ENCODE assay signal across 14 cellular contexts in genomic region chr7:380724-381210, GRCh38.
DNase-seq lines count a peak whose midpoint lies in the region; ATAC-seq and TF ChIP-seq lines count a peak whose summit lies in the region.
"Had no signal": no experiment of that assay in that cellular context is flagged by ENCODE, and none has a peak within 500 bp of the region (broad histone marks: within the 10 kb centered on the region; RNA-seq: fewer than 3 reads in every experiment).

No MANE protein-coding gene starts in this region.

- 44% methylated on average over 3 of the region's 8 CpGs for whole genome bisulfite sequencing in SK-N-SH (ENCODE audit: low lambda C conversion rate)

- DNase-seq in SK-N-SH (peak; percentile 36), neural progenitor cell (ENCODE audit: low spot score) (peak; percentile 42), NK-92 (lab: John Stamatoyannopoulos, UW; ENCODE audit: unreplicated experiment) (no peak)
- peak in 2 of 7 experiments; percentile 9 to 48 for DNase-seq in CD8-positive, alpha-beta T cell
- DNase-seq in activated naive CD8-positive, alpha-beta T cell treated with anti-CD3 and anti-CD28 coated beads for 36 hours = no peak
- DNase-seq: hippocampal formation, NCI-H187, NCI-H526 had no signal

- H3K4me3 Mint-ChIP-seq in CD8-positive, alpha-beta T cell = peak overlapping the region; percentile 59
- H3K4me3 Mint-ChIP-seq in activated naive CD8-positive, alpha-beta T cell treated with anti-CD3 and anti-CD28 coated beads for 36 hours = no peak overlapping the region
- H3K4me3 Mint-ChIP-seq in neural progenitor cell = no peak overlapping the region

- H3K36me3 Mint-ChIP-seq in CD8-positive, alpha-beta T cell = no peaks in the 10 kb centered on the region
- H3K36me3 Mint-ChIP-seq in activated naive CD8-positive, alpha-beta T cell treated with anti-CD3 and anti-CD28 coated beads for 36 hours = peaks cover 6% of the 10 kb centered on the region
- H3K36me3 Mint-ChIP-seq in neural progenitor cell = no peaks in the 10 kb centered on the region

- peaks cover 25% of the 10 kb centered on the region for H3K4me1 Mint-ChIP-seq in CD8-positive, alpha-beta T cell (ENCODE audit: low read depth)
- H3K4me1 Mint-ChIP-seq in activated naive CD8-positive, alpha-beta T cell treated with anti-CD3 and anti-CD28 coated beads for 36 hours = peaks cover 16% of the 10 kb centered on the region
- peaks cover 12% of the 10 kb centered on the region for H3K4me1 Mint-ChIP-seq in neural progenitor cell

- H3K4me1 ChIP-seq in SK-N-SH (ENCODE audit: control insufficient read depth in 1 of 2, insufficient read depth in 2 of 2, low read depth in 1 of 2, low read length in 1 of 2) (no peaks in the 10 kb centered on the region), neural progenitor cell (peaks cover 11% of the 10 kb centered on the region)
- H3K4me1 ChIP-seq in CD8-positive, alpha-beta T cell (ENCODE audit: insufficient read depth, low read length) = peaks cover 30% of the 10 kb centered on the region
- H3K4me1 ChIP-seq: A549 had no signal

- POLR2A ChIA-PET in SK-N-SH (lab: Yijun Ruan, JAX) = no interaction called here
- POLR2A ChIA-PET in CD8-positive, alpha-beta T cell (lab: Charles Lee) = interaction anchor here (1.0 to 1.6 kb wide), 2 partner anchors 17 to 29 kb away, joined by 4 read pairs; no protein-coding TSS in a partner anchor

- ATAC-seq in SK-N-SH treated with all-trans-retinoic acid at 6 μM for 48 hours (no peak), HG02798 (IDR thresholded peaks at IDR 0.05; ENCODE audit: poor library complexity, unreplicated experiment) (no peak), HG03159 (IDR thresholded peaks at IDR 0.05; ENCODE audit: unreplicated experiment) (no peak)
- no peak for ATAC-seq in CD8-positive, alpha-beta T cell
- ATAC-seq: A549 had no signal

- H3K27ac Mint-ChIP-seq in CD8-positive, alpha-beta T cell = peak overlapping the region; percentile 32
- peak overlapping the region; percentile 91 for H3K27ac Mint-ChIP-seq in activated naive CD8-positive, alpha-beta T cell treated with anti-CD3 and anti-CD28 coated beads for 36 hours
- no peak overlapping the region for H3K27ac Mint-ChIP-seq in neural progenitor cell
- H3K27ac Mint-ChIP-seq: GM23338 had no signal

- no peaks in the 10 kb centered on the region for H3K27me3 Mint-ChIP-seq in CD8-positive, alpha-beta T cell (ENCODE audit: low read depth)
- peaks cover 4% of the 10 kb centered on the region for H3K27me3 Mint-ChIP-seq in activated naive CD8-positive, alpha-beta T cell treated with anti-CD3 and anti-CD28 coated beads for 36 hours
- H3K27me3 Mint-ChIP-seq in neural progenitor cell (ENCODE audit: insufficient read depth, low read depth) = peaks cover 12% of the 10 kb centered on the region

- H3K36me3 ChIP-seq in SK-N-SH (replicated peaks in 1 of 2; ENCODE audit: control insufficient read depth in 1 of 2, insufficient read depth in 2 of 2, low read length in 1 of 2) (no peaks in the 10 kb centered on the region), neural progenitor cell (no peaks in the 10 kb centered on the region)
- no peaks in the 10 kb centered on the region for H3K36me3 ChIP-seq in CD8-positive, alpha-beta T cell (ENCODE audit: insufficient read depth, low read length)
- H3K36me3 ChIP-seq: neutrophil had no signal

- H3K79me2 ChIP-seq in SK-N-SH (ENCODE audit: insufficient read depth) (no peaks in the 10 kb centered on the region), neural progenitor cell (ENCODE audit: low read depth) (no peaks in the 10 kb centered on the region)

- H3K4me3 ChIP-seq in SK-N-SH (ENCODE audit: low read depth in 2 of 2, low read length in 1 of 2) = no peak overlapping the region
- H3K4me3 ChIP-seq in CD8-positive, alpha-beta T cell (ENCODE audit: low read depth, low read length) = no peak overlapping the region
- no peak overlapping the region for H3K4me3 ChIP-seq in neural progenitor cell
- H3K4me3 ChIP-seq: A549 had no signal

- CTCF ChIA-PET in SK-N-SH (lab: Yijun Ruan, JAX) = interaction anchor here (0.9 to 1.1 kb wide), 2 partner anchors 15 to 48 kb away, joined by 3 to 5 read pairs; no protein-coding TSS in a partner anchor
- CTCF ChIA-PET in CD8-positive, alpha-beta T cell (lab: Charles Lee) = no interaction called here

- peaks cover 9% of the 10 kb centered on the region for H3K9me3 Mint-ChIP-seq in CD8-positive, alpha-beta T cell
- peaks cover 18% of the 10 kb centered on the region for H3K9me3 Mint-ChIP-seq in activated naive CD8-positive, alpha-beta T cell treated with anti-CD3 and anti-CD28 coated beads for 36 hours
- H3K9me3 Mint-ChIP-seq in neural progenitor cell = peaks cover 20% of the 10 kb centered on the region

- TF ChIP-seq RAD21 in SK-N-SH (IDR thresholded peaks at IDR 0.05; ENCODE audit: low read length) = no peak

- H4K20me1 ChIP-seq in SK-N-SH (ENCODE audit: insufficient read depth) (no peaks in the 10 kb centered on the region), neural progenitor cell (ENCODE audit: low read depth) (no peaks in the 10 kb centered on the region)

- no peak overlapping the region for H3K27ac ChIP-seq in SK-N-SH (ENCODE audit: low read depth in 2 of 2, low read length in 1 of 2)
- H3K27ac ChIP-seq in CD8-positive, alpha-beta T cell (ENCODE audit: low read depth, low read length) = no peak overlapping the region
- H3K27ac ChIP-seq in neural progenitor cell = no peak overlapping the region
- H3K27ac ChIP-seq: A549, neutrophil had no signal

- H3K9ac ChIP-seq in SK-N-SH (no peak overlapping the region), neural progenitor cell (no peak overlapping the region)

- peaks cover 9% of the 10 kb centered on the region; the same call in 1 of the 2 replicates for H3K27me3 ChIP-seq in SK-N-SH (ENCODE audit: insufficient read depth)
- H3K27me3 ChIP-seq in CD8-positive, alpha-beta T cell (ENCODE audit: insufficient read depth, low read length) = no peaks in the 10 kb centered on the region
- H3K27me3 ChIP-seq in neural progenitor cell = peaks cover 22% of the 10 kb centered on the region

- H3F3A ChIP-seq in SK-N-SH (replicated peaks; ENCODE audit: insufficient read depth) (no peaks in the 10 kb centered on the region), neural progenitor cell (ENCODE audit: low read depth) (peaks cover 15% of the 10 kb centered on the region)

- H3K4me2 ChIP-seq in SK-N-SH = no peak overlapping the region
- H3K4me2 ChIP-seq in neural progenitor cell = peak overlapping the region; percentile 45
- H3K4me2 ChIP-seq: A549 had no signal

- TF ChIP-seq EP300 in SK-N-SH (IDR thresholded peaks at IDR 0.05; ENCODE audit: borderline replicate concordance in 1 of 2, low read depth in 1 of 2, low read length in 1 of 2) = no peak

- H2AFZ ChIP-seq in SK-N-SH (ENCODE audit: low read depth) (no peak overlapping the region), neural progenitor cell (replicated peaks) (no peak overlapping the region)
- H2AFZ ChIP-seq: GM23338 had no signal

- intact Hi-C loops in CD8-positive, alpha-beta T cell (cut with DNase I, micrococcal nuclease) = loop anchor here (1.0 to 10.0 kb wide), 3 partner anchors 18 to 46 kb away; no protein-coding TSS in a partner anchor

- no peaks in the 10 kb centered on the region for H3K9me2 ChIP-seq in SK-N-SH

- H3K9me3 ChIP-seq in SK-N-SH (peaks cover 7% of the 10 kb centered on the region; the same call in 1 of the 2 replicates), neural progenitor cell (ENCODE audit: low read depth) (no peaks in the 10 kb centered on the region)
- no peaks in the 10 kb centered on the region for H3K9me3 ChIP-seq in CD8-positive, alpha-beta T cell (ENCODE audit: low read length)
- H3K9me3 ChIP-seq: neutrophil had no signal

- TF ChIP-seq CTCF in SK-N-SH (IDR thresholded peaks at IDR 0.05) (no peak), neural progenitor cell (IDR thresholded peaks at IDR 0.05) (no peak)
- TF ChIP-seq CTCF in CD8-positive, alpha-beta T cell (IDR thresholded peaks at IDR 0.05) = no peak

TF ChIP-seq in SK-N-SH, 30 proteins besides CTCF, POLR2A, EP300 and RAD21:
- TF ChIP-seq MXI1 (IDR thresholded peaks at IDR 0.05; ENCODE audit: low read depth, low read length) (no peak), ELF1 (IDR thresholded peaks at IDR 0.05) (no peak), POLR2AphosphoS5 (IDR thresholded peaks at IDR 0.05; ENCODE audit: low read depth, low read length) (no peak), TAF1 (IDR thresholded peaks at IDR 0.05; ENCODE audit: borderline replicate concordance, low read depth, low read length) (no peak), NFIC (IDR thresholded peaks at IDR 0.05; ENCODE audit: borderline replicate concordance) (no peak), CHD2 (IDR thresholded peaks at IDR 0.05; ENCODE audit: low read length, partially characterized antibody) (no peak)
- TF ChIP-seq, protein P1, sequence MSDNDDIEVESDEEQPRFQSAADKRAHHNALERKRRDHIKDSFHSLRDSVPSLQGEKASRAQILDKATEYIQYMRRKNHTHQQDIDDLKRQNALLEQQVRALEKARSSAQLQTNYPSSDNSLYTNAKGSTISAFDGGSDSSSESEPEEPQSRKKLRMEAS (IDR thresholded peaks at IDR 0.05; ENCODE audit: low read depth) = no peak
TF ChIP-seq in SK-N-SH: peak in this region for 0.

TF ChIP-seq in SK-N-SH treated with all-trans-retinoic acid at 6 μM for 48 hours, 23 proteins besides CTCF, POLR2A, EP300 and RAD21 (continues in another document):
- no peak for TF ChIP-seq SNAI2 (CRISPR knock-in tag; IDR thresholded peaks at IDR 0.05)
- TF ChIP-seq, protein P2, sequence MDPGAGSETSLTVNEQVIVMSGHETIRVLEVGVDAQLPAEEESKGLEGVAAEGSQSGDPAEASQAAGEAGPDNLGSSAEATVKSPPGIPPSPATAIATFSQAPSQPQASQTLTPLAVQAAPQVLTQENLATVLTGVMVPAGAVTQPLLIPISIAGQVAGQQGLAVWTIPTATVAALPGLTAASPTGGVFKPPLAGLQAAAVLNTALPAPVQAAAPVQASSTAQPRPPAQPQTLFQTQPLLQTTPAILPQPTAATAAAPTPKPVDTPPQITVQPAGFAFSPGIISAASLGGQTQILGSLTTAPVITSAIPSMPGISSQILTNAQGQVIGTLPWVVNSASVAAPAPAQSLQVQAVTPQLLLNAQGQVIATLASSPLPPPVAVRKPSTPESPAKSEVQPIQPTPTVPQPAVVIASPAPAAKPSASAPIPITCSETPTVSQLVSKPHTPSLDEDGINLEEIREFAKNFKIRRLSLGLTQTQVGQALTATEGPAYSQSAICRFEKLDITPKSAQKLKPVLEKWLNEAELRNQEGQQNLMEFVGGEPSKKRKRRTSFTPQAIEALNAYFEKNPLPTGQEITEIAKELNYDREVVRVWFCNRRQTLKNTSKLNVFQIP (CRISPR knock-in tag; IDR thresholded peaks at IDR 0.05; ENCODE audit: borderline replicate concordance, low read depth) = no peak

Comparison
In these comparisons a context has a peak if more than half of its experiments do, and no peak if none do; other contexts are left out.
1. DNase-seq: peak in SK-N-SH (single experiment) and neural progenitor cell (single experiment); none in activated naive CD8-positive, alpha-beta T cell treated with anti-CD3 and anti-CD28 coated beads for 36 hours (single experiment) and NK-92 (single experiment).